ENCODE assay signal across 8 cellular contexts in genomic region chr17:42531455-42532354, GRCh38. TPM values are rescaled to one million over a fixed set of nuclear protein-coding genes. Genes with fewer than 3 reads are reported as not detected.
DNase-seq lines count a peak whose midpoint lies in the region; ATAC-seq and TF ChIP-seq lines count a peak whose summit lies in the region.

No MANE protein-coding gene starts in this region.

- peak; percentile 72 for DNase-seq in CD1c-positive myeloid dendritic cell (ENCODE audit: extremely low spot score)
- peak; percentile 60 for DNase-seq in HEK293T (ENCODE audit: extremely low spot score)
- DNase-seq in Peyer's patch = peak; percentile 68 to 86 (median 83)
- DNase-seq in activated naive CD4-positive, alpha-beta T cell treated with Interleukin-2 at 50 U/mL for 16 hours = peak; percentile 60
- DNase-seq in globus pallidus (ENCODE audit: low spot score) = peak; percentile 67
- DNase-seq in NCI-H1048 (lab: John Stamatoyannopoulos, UW) = no peak

- H3K9me3 ChIP-seq in Peyer's patch = no peaks in the 10 kb centered on the region
- no peaks in the 10 kb centered on the region for H3K9me3 ChIP-seq in neutrophil

- no peaks in the 10 kb centered on the region for H3K27me3 ChIP-seq in Peyer's patch
- H3K27me3 ChIP-seq in neutrophil = no peaks in the 10 kb centered on the region

- no peaks in the 10 kb centered on the region for H3K36me3 ChIP-seq in Peyer's patch
- no peaks in the 10 kb centered on the region for H3K36me3 ChIP-seq in neutrophil

- TF ChIP-seq POLR2A in Peyer's patch (IDR thresholded peaks at IDR 0.05) = peak; percentile 13 to 65

- H3K27ac ChIP-seq in Peyer's patch (peak overlapping the region; percentile 77 to 97 (median 81)), neutrophil (peak overlapping the region; percentile 50)

- POLR2A ChIA-PET in HEK293T (lab: Yijun Ruan, JAX) = interaction anchor here (0.7 to 1.2 kb wide), 4 partner anchors 10 to 241 kb away, joined by 3 to 7 read pairs (median 3); partner anchors contain the start of genes CAVIN1 and VPS25

- TF ChIP-seq CTCF in Peyer's patch (IDR thresholded peaks at IDR 0.05) (peak in 5 of 6 experiments; percentile 46 to 75 (median 68)), neutrophil (IDR thresholded peaks at IDR 0.05) (peak; percentile 56)

- no peak for ATAC-seq in HG02870 (IDR thresholded peaks at IDR 0.05; ENCODE audit: unreplicated experiment)

- H3K4me1 ChIP-seq in Peyer's patch = peaks cover 0 to 28% (median 11%) of the 10 kb centered on the region in 4 donors
- peaks cover 39 to 50% of the 10 kb centered on the region in 2 experiments for H3K4me1 ChIP-seq in neutrophil (ENCODE audit: control insufficient read depth in 1 of 2, insufficient read depth in 1 of 2, low read depth in 1 of 2, low read length in 1 of 2)

- H3K4me3 ChIP-seq in Peyer's patch (peak overlapping the region; percentile 45 to 69 (median 58)), neutrophil (ENCODE audit: low read depth in 1 of 2, low read length in 1 of 2) (peak overlapping the region; percentile 53 to 59)

- CTCF ChIA-PET in HEK293T (lab: Yijun Ruan, JAX) = interaction anchor here (0.6 to 1.0 kb wide), 2 partner anchors 12 to 25 kb away, joined by 3 to 5 read pairs; no protein-coding TSS in a partner anchor

TF ChIP-seq in HEK293T, 16 proteins besides CTCF, POLR2A, EP300 and RAD21:
- TF ChIP-seq FOXM1 (IDR thresholded peaks at IDR 0.05; ENCODE audit: borderline replicate concordance) (0 out of 2 replicates have a peak, but pooled peaks have one; percentile 40), BHLHE40 (IDR thresholded peaks at IDR 0.05; ENCODE audit: borderline replicate concordance) (no peak), HDGF (IDR thresholded peaks at IDR 0.05; ENCODE audit: borderline replicate concordance) (no peak), FOXK2 (IDR thresholded peaks at IDR 0.05) (no peak)

RNA-seq across cellular contexts. Expression of gene NAGLU, which starts 4.3 kb away (rescaled TPM):
- 10 to 100 TPM; 12.4 to 79.2 (median 62.7) TPM for total RNA-seq in Peyer's patch

RNA-seq across cellular contexts. Expression of gene HSD17B1, which starts 21.0 kb away (rescaled TPM):
- 1 to 10 TPM in 2 of 4 donors, under 1 TPM in 1, not detected in 1; 0.94 to 3.9 (median 1.7) TPM for total RNA-seq in Peyer's patch

RNA-seq across cellular contexts. Expression of gene COASY, which starts 30.2 kb away (rescaled TPM):
- 10 to 100 TPM; 42.1 to 95.4 (median 80.2) TPM for total RNA-seq in Peyer's patch

RNA-seq across cellular contexts. Expression of gene MLX, which starts 35.2 kb away (rescaled TPM):
- 100 to 1,000 TPM in 3 of 4 donors, 10 to 100 TPM in 1; 65.2 to 180 (median 133) TPM for total RNA-seq in Peyer's patch

RNA-seq across cellular contexts. Expression of gene PSMC3IP, which starts 45.8 kb away (rescaled TPM):
- total RNA-seq in Peyer's patch = 1 to 10 TPM in 2 of 4 donors, not detected in 2; 1.2 to 1.5 TPM
